ENCODE assay signal across 11 cellular contexts in genomic region chr3:16148783-16149182, GRCh38. TPM values are rescaled to one million over a fixed set of nuclear protein-coding genes. Genes with fewer than 3 reads are reported as not detected.
A peak's percentile ranks its signal among the peaks of the same experiment; 100 is the strongest.
DNase-seq lines count a peak whose midpoint lies in the region; ATAC-seq, FAIRE-seq and TF ChIP-seq lines count a peak whose summit lies in the region.
"Had no signal": no experiment of that assay in that cellular context is flagged by ENCODE, and none has a peak within 500 bp of the region (broad histone marks: within the 10 kb centered on the region; RNA-seq: fewer than 3 reads in every experiment).

No MANE protein-coding gene starts in this region.

- dilution Hi-C loops in endothelial cell of umbilical vein (cut with MboI; ENCODE audit: extremely low pct_ligation_motif_present, low sequenced_read_pairs): no loop called here

- TF ChIP-seq POLR2A in A549 (IDR thresholded peaks at IDR 0.05; ENCODE audit: low read length): no peak
- no peak for TF ChIP-seq POLR2A in endothelial cell of umbilical vein (IDR thresholded peaks at IDR 0.05; ENCODE audit: low read depth, low read length)

- H3K27me3 ChIP-seq in endothelial cell of umbilical vein (ENCODE audit: control insufficient read depth in 2 of 2, insufficient read depth in 2 of 2, low read length in 2 of 2) (peaks cover 0 to 3% of the 10 kb centered on the region in 2 experiments), muscle layer of duodenum (ENCODE audit: low read depth, low read length) (no peaks in the 10 kb centered on the region), BE2C (no peaks in the 10 kb centered on the region)

- no TSS peak for BruUV-seq in endothelial cell of umbilical vein (replicated peaks; lab: Mats Ljungman, UMichigan)

- H3K36me3 ChIP-seq in endothelial cell of umbilical vein (ENCODE audit: control insufficient read depth in 2 of 2, extremely low read depth in 1 of 2, insufficient read depth in 2 of 2, low read length in 2 of 2) (no peaks in the 10 kb centered on the region), muscle layer of duodenum (ENCODE audit: control insufficient read depth in 1 of 2, insufficient read depth in 2 of 2, low read length in 2 of 2) (no peaks in the 10 kb centered on the region), BE2C (no peaks in the 10 kb centered on the region)

- CTCF ChIA-PET in A549 (lab: Yijun Ruan, JAX) (interaction anchor here (1.4 to 2.6 kb wide), 3 partner anchors 30 to 99 kb away, joined by 4 to 11 read pairs (median 4); no protein-coding TSS in a partner anchor), endothelial cell of umbilical vein (lab: Charles Lee) (interaction anchor here (1.1 to 3.1 kb wide), 3 partner anchors 9 to 88 kb away, joined by 4 to 14 read pairs (median 10); no protein-coding TSS in a partner anchor)

- no peaks in the 10 kb centered on the region for H3K9me1 ChIP-seq in endothelial cell of umbilical vein (replicated peaks; ENCODE audit: control insufficient read depth, extremely low read depth, insufficient read depth, low read length)

- H3K27ac ChIP-seq in A549 (peak overlapping the region; percentile 16 to 34; a peak in 2 of 6 replicates), endothelial cell of umbilical vein (ENCODE audit: insufficient read depth, low read depth, low read length) (peak overlapping the region; percentile 31), muscle layer of duodenum (ENCODE audit: low read length) (peak overlapping the region; percentile 46)

- intact Hi-C loops in endothelial cell of umbilical vein (cut with micrococcal nuclease): no loop called here

- peak in 1 of 2 experiments; percentile 62 for DNase-seq in A549 (ENCODE audit: low read depth in 1 of 2, low spot score in 1 of 2)
- peak; percentile 16 for DNase-seq in NCI-H1105 (lab: John Stamatoyannopoulos, UW)
- peak; percentile 95 for DNase-seq in endothelial cell of umbilical vein (ENCODE audit: low read depth, low spot score)
- no peak for DNase-seq in frontal cortex (ENCODE audit: low spot score in 2 of 2)
- no peak for DNase-seq in occipital lobe (lab: John Stamatoyannopoulos, UW)
- DNase-seq in BE2C: no peak
- DNase-seq: activated CD4-positive, CD25-positive, alpha-beta regulatory T cell; CD4-positive, CD25-positive, alpha-beta regulatory T cell; MV-4-11 had no signal

- POLR2A ChIA-PET in A549 (lab: Yijun Ruan, JAX) (no interaction called here), endothelial cell of umbilical vein (lab: Charles Lee) (no interaction called here)

- peak overlapping the region; percentile 27 for H2AFZ ChIP-seq in endothelial cell of umbilical vein (ENCODE audit: low read depth, low read length)

- H3K9me3 ChIP-seq in A549 (peaks cover 17% of the 10 kb centered on the region; the same call in 1 of the 3 replicates), endothelial cell of umbilical vein (replicated peaks; ENCODE audit: control insufficient read depth, insufficient read depth, low read length) (no peaks in the 10 kb centered on the region), muscle layer of duodenum (ENCODE audit: control insufficient read depth in 1 of 2, low read length in 2 of 2) (no peaks in the 10 kb centered on the region), BE2C (no peaks in the 10 kb centered on the region)

- H4K20me1 ChIP-seq in endothelial cell of umbilical vein (replicated peaks; ENCODE audit: control insufficient read depth, extremely low read depth, insufficient read depth, low read length): no peaks in the 10 kb centered on the region

- 46% methylated on average over 4 of the region's 4 CpGs for WGBS in A549 (ENCODE audit: missing lambda C conversion rate)

- no peak overlapping the region for H3K4me3 ChIP-seq in A549
- H3K4me3 ChIP-seq in endothelial cell of umbilical vein (replicated peaks in 1 of 3; ENCODE audit: insufficient read depth in 1 of 3, low read depth in 1 of 3, low read length in 3 of 3): no peak overlapping the region
- no peak overlapping the region for H3K4me3 ChIP-seq in muscle layer of duodenum (ENCODE audit: low read depth in 1 of 2, low read length in 2 of 2)
- no peak overlapping the region for H3K4me3 ChIP-seq in BE2C (ENCODE audit: low read depth, low read length)

- TF ChIP-seq EP300 in A549 (IDR thresholded peaks at IDR 0.05): no peak

- H3K4me2 ChIP-seq in A549: peak overlapping the region; percentile 23; the same call in 2 of the 3 replicates
- no peak overlapping the region for H3K4me2 ChIP-seq in endothelial cell of umbilical vein (ENCODE audit: insufficient read depth, low read length)

- H3K4me1 ChIP-seq in A549 (peaks cover 32% of the 10 kb centered on the region), endothelial cell of umbilical vein (ENCODE audit: control insufficient read depth, extremely low read depth, insufficient read depth, low read length) (peaks cover 10% of the 10 kb centered on the region), muscle layer of duodenum (ENCODE audit: control insufficient read depth in 1 of 2, insufficient read depth in 2 of 2, low read length in 2 of 2) (peaks cover 4 to 8% of the 10 kb centered on the region in 2 donors), BE2C (no peaks in the 10 kb centered on the region)

- no peaks in the 10 kb centered on the region for H3K79me2 ChIP-seq in endothelial cell of umbilical vein (ENCODE audit: control insufficient read depth, insufficient read depth, low read length)

- no peak for TF ChIP-seq CTCF in A549 (IDR thresholded peaks at IDR 0.05)
- TF ChIP-seq CTCF in endothelial cell of umbilical vein (IDR thresholded peaks at IDR 0.05; ENCODE audit: extremely low read depth in 1 of 2, insufficient read depth in 1 of 2, low read depth in 1 of 2, low read length in 2 of 2): no peak
- no peak for TF ChIP-seq CTCF in BE2C (IDR thresholded peaks at IDR 0.05; ENCODE audit: low read depth, low read length)

- FAIRE-seq in A549 (lab: Jason Lieb, UNC) (no peak), endothelial cell of umbilical vein (lab: Jason Lieb, UNC) (peak; percentile 89), frontal cortex (lab: Jason Lieb, UNC) (no peak)

- no peak for TF ChIP-seq RAD21 in A549 (conservative IDR thresholded peaks at IDR 0.05 in 1 of 2, IDR thresholded peaks at IDR 0.05 in 1 of 2)

- ATAC-seq in A549 (peak in 1 of 2 experiments; percentile 46; a peak in 2 of 6 replicates), HG03565 (IDR thresholded peaks at IDR 0.05; ENCODE audit: unreplicated experiment) (no peak)

- H3K9ac ChIP-seq in endothelial cell of umbilical vein (replicated peaks; ENCODE audit: extremely low read depth, insufficient read depth, low read length): no peak overlapping the region

TF ChIP-seq in A549, 52 proteins besides CTCF, POLR2A, EP300 and RAD21:
- TF ChIP-seq NFE2L2 (conservative IDR thresholded peaks at IDR 0.05; ENCODE audit: low read length) (no peak), RARB (CRISPR knock-in tag; IDR thresholded peaks at IDR 0.05) (no peak)

TF ChIP-seq in endothelial cell of umbilical vein, 7 proteins besides CTCF, POLR2A, EP300 and RAD21:
- no peak for TF ChIP-seq EZH2 (IDR thresholded peaks at IDR 0.05; ENCODE audit: borderline replicate concordance, low read depth, low read length, severe bottlenecking)
- no peak for TF ChIP-seq GATA2 (IDR thresholded peaks at IDR 0.05; ENCODE audit: insufficient read depth, insufficient read length, low read depth, low read length)
- no peak for TF ChIP-seq MYC (IDR thresholded peaks at IDR 0.05; ENCODE audit: low read depth, low read length)
- TF ChIP-seq FOS (IDR thresholded peaks at IDR 0.05; ENCODE audit: borderline replicate concordance, insufficient read depth, low read length): no peak
- TF ChIP-seq POLR2AphosphoS5 (IDR thresholded peaks at IDR 0.05; ENCODE audit: insufficient read depth, low read depth, low read length): no peak
- TF ChIP-seq JUN (IDR thresholded peaks at IDR 0.05; ENCODE audit: borderline replicate concordance, insufficient read depth, insufficient read length, low read depth): peak; percentile 17
- TF ChIP-seq MAX (IDR thresholded peaks at IDR 0.05; ENCODE audit: insufficient read depth, insufficient read length): no peak
TF ChIP-seq in endothelial cell of umbilical vein: peak in this region for 1.

RNA-seq across cellular contexts. Expression of gene GALNT15, which starts 25.7 kb away (rescaled TPM):
- polyA plus RNA-seq in A549 (2011; rRNA removed) (0.04 and 0.08 TPM in 2 replicates), A549 (2017; fragmentation: RNase III; extraction: RNeasy Plus Mini Kit Qiagen cat#74134 plus additional on column Dnase treatment) (not detected in 3 replicates), endothelial cell of umbilical vein (0.68 and 0.87 TPM in 2 replicates)
- 0.01 and 0.04 TPM in 2 replicates for polyA plus RNA-seq in A549 (2012; cell fraction: cytosol; rRNA removed)
- 0.02 TPM in 1 of 2 replicates, not detected in the other for polyA plus RNA-seq in A549 (2012; cell fraction: nucleus; rRNA removed)
- polyA minus RNA-seq in A549 (2011; rRNA and poly(A)+ RNA removed): 0.50 and 0.73 TPM in 2 replicates
- total RNA-seq in endothelial cell of umbilical vein (1.7 and 5.4 TPM in 2 replicates), frontal cortex (2.0 TPM), occipital lobe (2.0 TPM)
- polyA plus RNA-seq in endothelial cell of umbilical vein (2011; cell fraction: cytosol; rRNA removed): 0.63 and 0.75 TPM in 2 replicates
- polyA plus RNA-seq in endothelial cell of umbilical vein (2011; cell fraction: nucleus; rRNA removed): 0.54 and 1.9 TPM in 2 replicates
- polyA plus RNA-seq in endothelial cell of umbilical vein (2012): 1.3 and 16.2 TPM in 2 replicates
- polyA minus RNA-seq in endothelial cell of umbilical vein: 2.9 and 4.9 TPM in 2 replicates
- polyA minus RNA-seq in endothelial cell of umbilical vein (2011; cell fraction: cytosol; rRNA and poly(A)+ RNA removed): not detected
- polyA minus RNA-seq in endothelial cell of umbilical vein (2011; cell fraction: nucleus; rRNA and poly(A)+ RNA removed): 2.2 and 2.7 TPM in 2 replicates
- polyA plus RNA-seq in BE2C (2012; ENCODE audit: insufficient read depth, insufficient read length, low read depth): not detected
- total RNA-seq: CD4-positive, CD25-positive, alpha-beta regulatory T cell had no signal
- polyA plus RNA-seq: CD4-positive, CD25-positive, alpha-beta regulatory T cell had no signal

Comparison
In these comparisons a context has a peak if more than half of its experiments do, and no peak if none do; other contexts are left out.
1. DNase-seq: peak in NCI-H1105 (single experiment) and endothelial cell of umbilical vein (single experiment); none in frontal cortex (0 of 2), occipital lobe (single experiment) and BE2C (single experiment).
2. Peak in every context shown above with its lines, with median percentiles within 50 percentile points of each other: H3K27ac ChIP-seq.